ENCODE assay signal across 8 cellular contexts in the genomic region with DNA sequence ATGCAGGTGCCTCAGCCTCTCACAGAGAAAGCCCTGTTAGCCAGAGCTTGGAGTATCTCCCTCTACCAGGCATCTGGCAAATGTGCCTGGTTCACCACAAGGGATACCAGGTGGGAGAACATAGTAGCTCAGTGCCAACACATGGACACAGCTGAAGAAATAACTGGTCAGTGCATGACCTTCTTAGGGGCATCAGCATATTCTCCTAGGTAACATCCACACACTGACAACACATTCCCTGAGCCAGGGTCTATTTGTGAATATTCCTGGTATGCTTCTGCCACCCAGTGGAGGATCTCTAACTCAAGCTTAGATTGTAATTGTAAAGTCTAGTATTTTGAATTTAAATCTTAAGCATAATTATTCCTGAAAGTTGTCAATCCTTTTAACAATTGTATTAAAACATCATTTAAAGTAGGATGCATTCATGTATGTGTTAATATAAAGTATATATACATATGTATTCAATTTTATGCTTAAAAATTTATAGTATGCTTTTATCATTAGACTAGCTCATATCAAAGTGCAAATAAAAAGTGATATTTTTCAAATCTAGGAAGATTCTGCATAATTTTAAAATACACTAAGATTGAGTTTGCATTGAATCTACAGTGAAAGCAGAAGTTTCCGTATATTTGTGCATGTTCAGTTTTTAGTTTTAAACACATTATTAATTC. TPM values are rescaled to one million over a fixed set of nuclear protein-coding genes. Genes with fewer than 3 reads are reported as not detected.
DNase-seq lines count a peak whose midpoint lies in the region; ATAC-seq, FAIRE-seq and TF ChIP-seq lines count a peak whose summit lies in the region.

No MANE protein-coding gene starts in this region.

- intact Hi-C loops in PC-3 (cut with micrococcal nuclease): loop anchor here (1.0 to 10.0 kb wide), 6 partner anchors 55 to 1015 kb away; no protein-coding TSS in a partner anchor
- intact Hi-C loops in activated T-helper 2 cell treated with anti-CD3 and anti-CD28 coated beads, Interferon-gamma antibody, Interleukin-2, Interleukin-4, amounts not matched to agents 10 μg/mL and 5 μg/mL and 100 μg/mL, durations not matched to agents 14 hours and 24 hours and 36 hours (cut with micrococcal nuclease): loop anchor here (5.0 kb wide), 1 partner anchor 1575 kb away; no protein-coding TSS in a partner anchor

- no peak overlapping the region for H3K4me3 Mint-ChIP-seq in activated T-helper 2 cell treated with anti-CD3 and anti-CD28 coated beads, Interferon-gamma antibody, Interleukin-2, Interleukin-4, amounts not matched to agents 10 μg/mL and 5 μg/mL and 100 μg/mL, durations not matched to agents 14 hours and 24 hours and 36 hours (ENCODE audit: low read depth)

- CTCF ChIA-PET in PC-3 (lab: Charles Lee): interaction anchor here (0.6 to 1.2 kb wide), 3 partner anchors 78 to 1015 kb away, joined by 3 to 4 read pairs (median 3); no protein-coding TSS in a partner anchor

- no TSS peak for BruUV-seq in PC-3 (replicated peaks; lab: Mats Ljungman, UMichigan)

- H3K27ac ChIP-seq in KMS-11 (no peak overlapping the region), PC-3 (ENCODE audit: low read length) (no peak overlapping the region)

- H3K4me3 ChIP-seq in GM06990 (replicated peaks; ENCODE audit: low read depth, low read length) (no peak overlapping the region), KMS-11 (IDR thresholded peaks at IDR 0.05; ENCODE audit: insufficient read depth, low read depth, low read length) (no peak overlapping the region), PC-3 (ENCODE audit: low read length) (no peak overlapping the region)

- no peaks in the 10 kb centered on the region for H4K20me1 ChIP-seq in KMS-11 (ENCODE audit: insufficient read depth)
- no peaks in the 10 kb centered on the region for H4K20me1 ChIP-seq in PC-3 (ENCODE audit: low read length)

- TF ChIP-seq CTCF in GM06990 (IDR thresholded peaks at IDR 0.05; ENCODE audit: insufficient read depth, low read length, poor library complexity, severe bottlenecking) (peak; percentile 22), KMS-11 (conservative IDR thresholded peaks at IDR 0.05; ENCODE audit: low read depth, low read length) (peak; percentile 79), PC-3 (conservative IDR thresholded peaks at IDR 0.05; ENCODE audit: low read depth, low read length) (peak; percentile 87)

- H3K4me1 ChIP-seq in KMS-11 (ENCODE audit: low read depth, poor library complexity, severe bottlenecking) (no peaks in the 10 kb centered on the region), PC-3 (ENCODE audit: insufficient read depth, low read length) (peaks cover 9% of the 10 kb centered on the region)

- H3K27me3 ChIP-seq in GM06990 (replicated peaks; ENCODE audit: control insufficient read depth, insufficient read depth, low read length) (no peaks in the 10 kb centered on the region), KMS-11 (ENCODE audit: insufficient read depth, low read depth) (no peaks in the 10 kb centered on the region), PC-3 (ENCODE audit: low read length) (no peaks in the 10 kb centered on the region)

- H3K4me2 ChIP-seq in KMS-11: no peak overlapping the region
- H3K4me2 ChIP-seq in PC-3 (ENCODE audit: low read length): no peak overlapping the region

- H3K9ac ChIP-seq in KMS-11: no peak overlapping the region
- H3K9ac ChIP-seq in PC-3 (ENCODE audit: low read length): no peak overlapping the region

- H3K79me2 ChIP-seq in KMS-11 (ENCODE audit: insufficient read depth, low read depth) (no peaks in the 10 kb centered on the region), PC-3 (ENCODE audit: low read length) (no peaks in the 10 kb centered on the region)

- no peaks in the 10 kb centered on the region for H3K9me2 ChIP-seq in PC-3 (replicated peaks; ENCODE audit: low read length)

- H3K9me3 ChIP-seq in PC-3 (ENCODE audit: low read length): no peaks in the 10 kb centered on the region

- H2AFZ ChIP-seq in KMS-11 (ENCODE audit: low read depth) (no peak overlapping the region), PC-3 (ENCODE audit: low read length) (no peak overlapping the region)

- H3K4me1 Mint-ChIP-seq in activated T-helper 2 cell treated with anti-CD3 and anti-CD28 coated beads, Interferon-gamma antibody, Interleukin-2, Interleukin-4, amounts not matched to agents 10 μg/mL and 5 μg/mL and 100 μg/mL, durations not matched to agents 14 hours and 24 hours and 36 hours (ENCODE audit: low read depth): no peaks in the 10 kb centered on the region

- peak; percentile 96 for FAIRE-seq in endometrium (lab: Jason Lieb, UNC)

- no peaks in the 10 kb centered on the region for H3F3A ChIP-seq in PC-3 (ENCODE audit: low read length, unreplicated experiment)

- H3K9me3 Mint-ChIP-seq in activated T-helper 2 cell treated with anti-CD3 and anti-CD28 coated beads, Interferon-gamma antibody, Interleukin-2, Interleukin-4, amounts not matched to agents 10 μg/mL and 5 μg/mL and 100 μg/mL, durations not matched to agents 14 hours and 24 hours and 36 hours: no peaks in the 10 kb centered on the region

- ATAC-seq in PC-3: peak; percentile 82
- ATAC-seq in HG02981 (IDR thresholded peaks at IDR 0.05; ENCODE audit: unreplicated experiment): no peak
- ATAC-seq in GM21447 (IDR thresholded peaks at IDR 0.05; ENCODE audit: unreplicated experiment): no peak

- POLR2A ChIA-PET in PC-3 (lab: Charles Lee; ENCODE audit: unreplicated experiment): no interaction called here

- DNase-seq in GM06990 (ENCODE audit: extremely low read depth, insufficient read length) (no peak), PC-3 (peak; percentile 79), midbrain (lab: John Stamatoyannopoulos, UW) (peak; percentile 45)
- no peak for DNase-seq in activated T-helper 2 cell treated with anti-CD3 and anti-CD28 coated beads, Interferon-gamma antibody, Interleukin-2, Interleukin-4, amounts not matched to agents 10 μg/mL and 5 μg/mL and 100 μg/mL, durations not matched to agents 14 hours and 24 hours and 36 hours (ENCODE audit: low spot score)

- H3K27ac Mint-ChIP-seq in activated T-helper 2 cell treated with anti-CD3 and anti-CD28 coated beads, Interferon-gamma antibody, Interleukin-2, Interleukin-4, amounts not matched to agents 10 μg/mL and 5 μg/mL and 100 μg/mL, durations not matched to agents 14 hours and 24 hours and 36 hours: no peak overlapping the region

- H3K27me3 Mint-ChIP-seq in activated T-helper 2 cell treated with anti-CD3 and anti-CD28 coated beads, Interferon-gamma antibody, Interleukin-2, Interleukin-4, amounts not matched to agents 10 μg/mL and 5 μg/mL and 100 μg/mL, durations not matched to agents 14 hours and 24 hours and 36 hours (ENCODE audit: low read depth): no peaks in the 10 kb centered on the region

- H3K36me3 Mint-ChIP-seq in activated T-helper 2 cell treated with anti-CD3 and anti-CD28 coated beads, Interferon-gamma antibody, Interleukin-2, Interleukin-4, amounts not matched to agents 10 μg/mL and 5 μg/mL and 100 μg/mL, durations not matched to agents 14 hours and 24 hours and 36 hours (ENCODE audit: low read depth): no peaks in the 10 kb centered on the region

- H3K36me3 ChIP-seq in GM06990 (ENCODE audit: control insufficient read depth, insufficient read depth, low read length) (no peaks in the 10 kb centered on the region), KMS-11 (ENCODE audit: insufficient read depth) (no peaks in the 10 kb centered on the region), PC-3 (ENCODE audit: low read depth, low read length) (no peaks in the 10 kb centered on the region)

RNA-seq across cellular contexts. Expression of a gene that starts 45.3 kb away (rescaled TPM):
- 0.35 and 1.0 TPM in 2 replicates for total RNA-seq in PC-3 (2014; rRNA removed)
- total RNA-seq in activated T-helper 2 cell treated with anti-CD3 and anti-CD28 coated beads, Interferon-gamma antibody, Interleukin-2, Interleukin-4, amounts not matched to agents 10 μg/mL and 5 μg/mL and 100 μg/mL, durations not matched to agents 14 hours and 24 hours and 36 hours: not detected in 2 replicates

Comparison
In these comparisons a context has a peak if more than half of its experiments do, and no peak if none do; other contexts are left out.
1. DNase-seq: peak in PC-3 (single experiment) and midbrain (single experiment); none in GM06990 (single experiment) and activated T-helper 2 cell treated with anti-CD3 and anti-CD28 coated beads, Interferon-gamma antibody, Interleukin-2, Interleukin-4, amounts not matched to agents 10 μg/mL and 5 μg/mL and 100 μg/mL, durations not matched to agents 14 hours and 24 hours and 36 hours (single experiment).
2. CTCF ChIP-seq: peak in every context shown above with its lines; median percentile 87 in PC-3; 79 in KMS-11; 22 in GM06990.